ENCODE assay signal across 9 cellular contexts in the genomic region with DNA sequence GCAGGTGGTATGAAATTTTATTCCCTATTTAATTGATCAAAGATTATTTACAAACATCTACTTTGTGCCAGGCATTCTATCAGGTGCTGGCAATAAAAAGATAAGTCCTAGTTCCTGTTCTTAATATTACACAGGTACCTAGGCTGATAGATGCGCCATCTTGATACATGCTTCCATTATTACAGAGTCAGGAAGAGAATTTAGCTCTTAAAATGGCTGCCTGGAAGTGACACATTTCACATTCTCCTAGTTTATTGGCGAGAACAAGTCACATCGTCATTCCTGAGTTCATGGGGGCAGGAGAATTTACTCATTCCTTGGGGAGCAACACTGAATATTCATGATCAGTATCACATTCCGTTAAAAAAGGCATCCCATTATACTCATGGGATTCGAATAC. TPM values are rescaled to one million over a fixed set of nuclear protein-coding genes. Genes with fewer than 3 reads are reported as not detected.
DNase-seq lines count a peak whose midpoint lies in the region; ATAC-seq and TF ChIP-seq lines count a peak whose summit lies in the region.
"Had no signal": no experiment of that assay in that cellular context is flagged by ENCODE, and none has a peak within 500 bp of the region (broad histone marks: within the 10 kb centered on the region; RNA-seq: fewer than 3 reads in every experiment).

No MANE protein-coding gene starts in this region.

- H3K27ac ChIP-seq in CD4-positive, alpha-beta T cell (ENCODE audit: low read depth, low read length), result peak overlapping the region; percentile 95
- H3K27ac ChIP-seq in tibial artery, result peak overlapping the region in 1 of 2 donors; percentile 100

- no peaks in the 10 kb centered on the region for H3K27me3 ChIP-seq in CD4-positive, alpha-beta T cell (ENCODE audit: control insufficient read depth, insufficient read depth, low read length)
- no peaks in the 10 kb centered on the region for H3K27me3 ChIP-seq in tibial artery

- H3K4me3 ChIP-seq in GM12864 (ENCODE audit: low read depth, low read length), result peak overlapping the region; percentile 89; the same call in 1 of the 2 replicates
- H3K4me3 ChIP-seq in tibial artery, result no peak overlapping the region

- H3K9me3 Mint-ChIP-seq in CD4-positive, alpha-beta T cell, result no peaks in the 10 kb centered on the region
- H3K9me3 Mint-ChIP-seq in activated CD8-positive, alpha-beta T cell treated with anti-CD3 and anti-CD28 coated beads for 36 hours, result no peaks in the 10 kb centered on the region
- H3K9me3 Mint-ChIP-seq in naive B cell, result no peaks in the 10 kb centered on the region

- peaks cover 0 to 10% (median 0%) of the 10 kb centered on the region in 3 donors for H3K36me3 ChIP-seq in tibial artery

- TF ChIP-seq CTCF in CD4-positive, alpha-beta T cell (IDR thresholded peaks at IDR 0.05), result no peak
- no peak for TF ChIP-seq CTCF in GM12864 (IDR thresholded peaks at IDR 0.05; ENCODE audit: low read depth, low read length, missing control alignments)
- no peak for TF ChIP-seq CTCF in activated CD8-positive, alpha-beta T cell treated with anti-CD3 and anti-CD28 coated beads for 36 hours (IDR thresholded peaks at IDR 0.05)
- no peak for TF ChIP-seq CTCF in tibial artery (IDR thresholded peaks at IDR 0.05)

- peaks cover 27% of the 10 kb centered on the region for H3K36me3 Mint-ChIP-seq in CD4-positive, alpha-beta T cell (ENCODE audit: low read depth)
- peaks cover 39% of the 10 kb centered on the region for H3K36me3 Mint-ChIP-seq in activated CD8-positive, alpha-beta T cell treated with anti-CD3 and anti-CD28 coated beads for 36 hours (ENCODE audit: low read depth)
- peaks cover 0 to 10% of the 10 kb centered on the region in 2 donors for H3K36me3 Mint-ChIP-seq in naive B cell

- H3K4me1 ChIP-seq in tibial artery, result peaks cover 3 to 16% (median 12%) of the 10 kb centered on the region in 4 donors

- DNase-seq in CD4-positive, alpha-beta T cell, result no peak
- DNase-seq in GM12864 (ENCODE audit: low read depth), result no peak
- DNase-seq in activated CD8-positive, alpha-beta T cell treated with anti-CD3 and anti-CD28 coated beads for 36 hours, result no peak
- no peak for DNase-seq in naive B cell
- DNase-seq in HuH-7.5 (ENCODE audit: low spot score), result no peak
- DNase-seq in tibial artery, result no peak
- DNase-seq: head of caudate nucleus, NCI-H526 had no signal

- ATAC-seq in CD4-positive, alpha-beta T cell (ENCODE audit: poor library complexity), result no peak
- ATAC-seq in activated CD8-positive, alpha-beta T cell treated with anti-CD3 and anti-CD28 coated beads for 36 hours, result no peak
- ATAC-seq in naive B cell (ENCODE audit: low read depth in 2 of 2) (no peak), GM21737 (IDR thresholded peaks at IDR 0.05; ENCODE audit: unreplicated experiment) (no peak)

- H3K4me1 Mint-ChIP-seq in CD4-positive, alpha-beta T cell (ENCODE audit: low read depth), result peaks cover 39% of the 10 kb centered on the region
- peaks cover 34% of the 10 kb centered on the region for H3K4me1 Mint-ChIP-seq in activated CD8-positive, alpha-beta T cell treated with anti-CD3 and anti-CD28 coated beads for 36 hours (ENCODE audit: low read depth)
- H3K4me1 Mint-ChIP-seq in naive B cell, result peaks cover 8 to 41% (median 32%) of the 10 kb centered on the region in 3 donors

- no peaks in the 10 kb centered on the region for H3K27me3 Mint-ChIP-seq in CD4-positive, alpha-beta T cell
- H3K27me3 Mint-ChIP-seq in activated CD8-positive, alpha-beta T cell treated with anti-CD3 and anti-CD28 coated beads for 36 hours, result no peaks in the 10 kb centered on the region
- no peaks in the 10 kb centered on the region for H3K27me3 Mint-ChIP-seq in naive B cell

- CTCF ChIA-PET in CD4-positive, alpha-beta T cell (lab: Charles Lee), result no interaction called here
- CTCF ChIA-PET in activated CD8-positive, alpha-beta T cell treated with anti-CD3 and anti-CD28 coated beads for 36 hours (lab: Charles Lee), result interaction anchor here (1.0 to 1.9 kb wide), 5 partner anchors 10 to 72 kb away, joined by 3 to 5 read pairs (median 4); no protein-coding TSS in a partner anchor

- peak overlapping the region; percentile 99 for H3K4me3 Mint-ChIP-seq in CD4-positive, alpha-beta T cell
- H3K4me3 Mint-ChIP-seq in activated CD8-positive, alpha-beta T cell treated with anti-CD3 and anti-CD28 coated beads for 36 hours, result peak overlapping the region; percentile 90
- peak overlapping the region; percentile 95 to 100 (median 97) for H3K4me3 Mint-ChIP-seq in naive B cell

- H3K27ac Mint-ChIP-seq in CD4-positive, alpha-beta T cell, result peak overlapping the region; percentile 99
- H3K27ac Mint-ChIP-seq in activated CD8-positive, alpha-beta T cell treated with anti-CD3 and anti-CD28 coated beads for 36 hours, result peak overlapping the region; percentile 97
- H3K27ac Mint-ChIP-seq in naive B cell, result peak overlapping the region; percentile 98 to 99 (median 98)

- no peaks in the 10 kb centered on the region for H3K9me3 ChIP-seq in CD4-positive, alpha-beta T cell (ENCODE audit: control insufficient read depth, low read length)
- H3K9me3 ChIP-seq in tibial artery, result no peaks in the 10 kb centered on the region

- POLR2A ChIA-PET in CD4-positive, alpha-beta T cell (lab: Charles Lee), result interaction anchor here (1.4 to 2.0 kb wide), 7 partner anchors 110 to 456 kb away, joined by 4 to 15 read pairs (median 6); a partner anchor contains a TSS
- POLR2A ChIA-PET in activated CD8-positive, alpha-beta T cell treated with anti-CD3 and anti-CD28 coated beads for 36 hours (lab: Charles Lee), result interaction anchor here (0.5 to 3.4 kb wide), 17 partner anchors 10 to 398 kb away, joined by 3 to 18 read pairs (median 5); no protein-coding TSS in a partner anchor

- intact Hi-C loops in CD4-positive, alpha-beta T cell (cut with DNase I, micrococcal nuclease), result loop anchor here (1.0 to 5.0 kb wide), 4 partner anchors 109 to 398 kb away; a partner anchor contains a TSS
- intact Hi-C loops in activated CD8-positive, alpha-beta T cell treated with anti-CD3 and anti-CD28 coated beads for 36 hours (cut with micrococcal nuclease), result loop anchor here (5.0 to 10.0 kb wide), 3 partner anchors 72 to 391 kb away; no protein-coding TSS in a partner anchor
- intact Hi-C loops in tibial artery (cut with DNase I; ENCODE audit: low total_unique reads), result no loop called here

RNA-seq across cellular contexts. Expression of a gene that starts 1.1 kb away (rescaled TPM):
- 10 to 100 TPM; 38.2 to 41.7 TPM for total RNA-seq in CD4-positive, alpha-beta T cell
- total RNA-seq in activated CD8-positive, alpha-beta T cell treated with anti-CD3 and anti-CD28 coated beads for 36 hours, result 100 to 1,000 TPM; 210 to 211 TPM
- polyA plus RNA-seq in naive B cell (ENCODE audit: low read depth in 6 of 6), result 100 to 1,000 TPM; 143 to 226 (median 172) TPM

Comparison
In these comparisons a context has a peak if more than half of its experiments do, and no peak if none do; other contexts are left out.
1. RNA of a gene that starts 1.1 kb away (total RNA-seq): 210 to 211 TPM in activated CD8-positive, alpha-beta T cell treated with anti-CD3 and anti-CD28 coated beads for 36 hours; 38.2 to 41.7 TPM in CD4-positive, alpha-beta T cell; every median in the first group is over 4 times any median in the second.
2. Peak in every context shown above with its lines, with median percentiles within 50 percentile points of each other: H3K27ac Mint-ChIP-seq and H3K4me3 Mint-ChIP-seq.